Comparison of ENCODE assay signal across 1 cellular context in genomic region chr2:183195998-183196409, GRCh38.
A peak's percentile ranks its signal among the peaks of the same experiment; 100 is the strongest.
TF ChIP-seq lines count a peak whose summit lies in the region.

No MANE protein-coding gene starts in this region.

TF ChIP-seq in K562, 482 proteins besides CTCF, POLR2A, EP300 and RAD21 (continued from another document and continues in another):
- TF ChIP-seq ZBTB2 (IDR thresholded peaks at IDR 0.05) (no peak; the same call in 1 of the 2 replicates), REST (CRISPR knock-in tag; IDR thresholded peaks at IDR 0.05; ENCODE audit: low read depth) (peak; percentile 60; the same call in 1 of the 2 replicates), E2F3 (CRISPR knock-in tag; IDR thresholded peaks at IDR 0.05) (0 out of 2 replicates have a peak, but pooled peaks have one; percentile 51), MAZ (CRISPR knock-in tag; conservative IDR thresholded peaks at IDR 0.05 in 1 of 2, IDR thresholded peaks at IDR 0.05 in 1 of 2) (0 out of 4 replicates have a peak, but pooled peaks of 1 of the 2 experiments have one; percentile 55), ETV1 (tag; conservative IDR thresholded peaks at IDR 0.05; ENCODE audit: low read depth) (peak; percentile 72), NR2C1 (IDR thresholded peaks at IDR 0.05) (peak; percentile 71; the same call in 1 of the 2 replicates), NR2C1 (tag; IDR thresholded peaks at IDR 0.05) (peak; percentile 90), ZMIZ1 (IDR thresholded peaks at IDR 0.05; ENCODE audit: low read depth in 2 of 2, low read length in 2 of 2) (no peak), TRIM28 (IDR thresholded peaks at IDR 0.05) (no peak), NR3C1 (CRISPR knock-in tag; IDR thresholded peaks at IDR 0.05) (no peak), HDAC2 (IDR thresholded peaks at IDR 0.05) (peak; percentile 60; the same call in 1 of the 2 replicates), TCFL5 (CRISPR knock-in tag; conservative IDR thresholded peaks at IDR 0.05) (peak; percentile 56), ZBTB26 (CRISPR knock-in tag; IDR thresholded peaks at IDR 0.05) (peak; percentile 45; the same call in 1 of the 2 replicates), EHMT2 (IDR thresholded peaks at IDR 0.05) (peak; percentile 56; the same call in 1 of the 2 replicates), TEAD4 (IDR thresholded peaks at IDR 0.05; ENCODE audit: low read length) (0 out of 2 replicates have a peak, but pooled peaks have one; percentile 32), TEAD4 (CRISPR knock-in tag; IDR thresholded peaks at IDR 0.05; ENCODE audit: borderline replicate concordance) (no peak), TRIM24 (IDR thresholded peaks at IDR 0.05) (peak; percentile 56 to 67; a peak in 2 of 4 replicates), PBX2 (CRISPR knock-in tag; IDR thresholded peaks at IDR 0.05; ENCODE audit: low read depth) (no peak), PBX2 (tag; conservative IDR thresholded peaks at IDR 0.05; ENCODE audit: low read depth) (0 out of 2 replicates have a peak, but pooled peaks have one; percentile 16), FOXJ2 (tag; IDR thresholded peaks at IDR 0.05) (no peak), KDM1A (IDR thresholded peaks at IDR 0.05) (peak; percentile 64 to 71; a peak in 3 of 4 replicates), CCNT2 (IDR thresholded peaks at IDR 0.05; ENCODE audit: borderline replicate concordance, extremely low read depth, insufficient read length, low read depth, low read length) (peak; percentile 60), ZKSCAN8 (CRISPR knock-in tag; IDR thresholded peaks at IDR 0.05) (peak; percentile 67; the same call in 1 of the 2 replicates), NCOR1 (IDR thresholded peaks at IDR 0.05) (0 out of 2 replicates have a peak, but pooled peaks have one; percentile 22), ZNF766 (CRISPR knock-in tag; conservative IDR thresholded peaks at IDR 0.05) (0 out of 2 replicates have a peak, but pooled peaks have one; percentile 62), ZNF79 (CRISPR knock-in tag; IDR thresholded peaks at IDR 0.05; ENCODE audit: low read depth) (0 out of 2 replicates have a peak, but pooled peaks have one; percentile 31), ATF3 (IDR thresholded peaks at IDR 0.05) (0 out of 2 replicates have a peak, but pooled peaks have one; percentile 18), ATF3 (CRISPR knock-in tag; conservative IDR thresholded peaks at IDR 0.05) (no peak), ZBTB11 (CRISPR knock-in tag; IDR thresholded peaks at IDR 0.05) (0 out of 6 replicates have a peak, but pooled peaks of 1 of the 3 experiments have one; percentile 33), ARHGAP35 (IDR thresholded peaks at IDR 0.05; ENCODE audit: partially characterized antibody) (no peak), EP400 (IDR thresholded peaks at IDR 0.05) (peak; percentile 9; the same call in 1 of the 2 replicates), ELK3 (CRISPR knock-in tag; IDR thresholded peaks at IDR 0.05) (0 out of 2 replicates have a peak, but pooled peaks have one; percentile 32), ZNF695 (CRISPR knock-in tag; IDR thresholded peaks at IDR 0.05) (no peak), ZNF324 (CRISPR knock-in tag; IDR thresholded peaks at IDR 0.05) (peak; percentile 31; the same call in 1 of the 2 replicates), ARID3B (CRISPR knock-in tag; IDR thresholded peaks at IDR 0.05; ENCODE audit: borderline replicate concordance) (0 out of 2 replicates have a peak, but pooled peaks have one; percentile 44), NR4A1 (CRISPR knock-in tag; IDR thresholded peaks at IDR 0.05) (0 out of 2 replicates have a peak, but pooled peaks have one; percentile 26), NR4A1 (tag; IDR thresholded peaks at IDR 0.05) (peak; percentile 41; the same call in 1 of the 2 replicates), TBL1XR1 (IDR thresholded peaks at IDR 0.05; ENCODE audit: low read length in 2 of 2) (no peak), OTX1 (CRISPR knock-in tag; IDR thresholded peaks at IDR 0.05) (peak; percentile 74; the same call in 1 of the 2 replicates), L3MBTL2 (IDR thresholded peaks at IDR 0.05) (peak; percentile 15; the same call in 1 of the 2 replicates), RCOR1 (IDR thresholded peaks at IDR 0.05; ENCODE audit: borderline replicate concordance in 1 of 2, low read depth in 2 of 2, low read length in 2 of 2) (peak in 1 of 2 experiments; percentile 86; a peak in 2 of 4 replicates), ELF4 (CRISPR knock-in tag; IDR thresholded peaks at IDR 0.05) (peak; percentile 53; the same call in 1 of the 2 replicates)
